ENCODE assay signal across 21 cellular contexts in genomic region chrX:53362439-53362838, GRCh38.
DNase-seq lines count a peak whose midpoint lies in the region; ATAC-seq, FAIRE-seq and TF ChIP-seq lines count a peak whose summit lies in the region.
"Had no signal": no experiment of that assay in that cellular context is flagged by ENCODE, and none has a peak within 500 bp of the region (broad histone marks: within the 10 kb centered on the region; RNA-seq: fewer than 3 reads in every experiment).

No MANE protein-coding gene starts in this region.

- TF ChIP-seq CTCF in NB4 (IDR thresholded peaks at IDR 0.05; ENCODE audit: low read depth, low read length) (no peak), D721Med (IDR thresholded peaks at IDR 0.05; ENCODE audit: insufficient read depth, missing control alignments) (no peak)

- peak overlapping the region; percentile 28 for H3K4me3 ChIP-seq in NB4 (ENCODE audit: low read depth, low read length)
- H3K4me3 ChIP-seq: left lung, spleen, vagina had no signal

- no peaks in the 10 kb centered on the region for H3K27me3 Mint-ChIP-seq in activated naive CD8-positive, alpha-beta T cell treated with anti-CD3 and anti-CD28 coated beads, Interleukin-2, amount 10 ng/mL, durations not matched to agents 7 days and 5 days
- no peaks in the 10 kb centered on the region for H3K27me3 Mint-ChIP-seq in activated naive CD8-positive, alpha-beta T cell treated with anti-CD3 and anti-CD28 coated beads, Interleukin-2, amount 50 U/mL, for 24 hours
- no peaks in the 10 kb centered on the region for H3K27me3 Mint-ChIP-seq in central memory CD8-positive, alpha-beta T cell
- no peaks in the 10 kb centered on the region for H3K27me3 Mint-ChIP-seq in activated T-helper 2 cell treated with anti-CD3 and anti-CD28 coated beads, Interferon-gamma antibody, Interleukin-2, Interleukin-4, amounts not matched to agents 10 μg/mL and 5 μg/mL and 100 μg/mL, durations not matched to agents 14 hours and 24 hours and 36 hours (ENCODE audit: low read depth)
- H3K27me3 Mint-ChIP-seq: CD4-positive, alpha-beta memory T cell had no signal

- no peak for TF ChIP-seq POLR2A in NB4 (IDR thresholded peaks at IDR 0.05; ENCODE audit: extremely low read depth, insufficient read length)

- ATAC-seq in activated naive CD8-positive, alpha-beta T cell treated with anti-CD3 and anti-CD28 coated beads, Interleukin-2, amount 10 ng/mL, durations not matched to agents 7 days and 5 days (ENCODE audit: low read depth) = peak; percentile 56
- ATAC-seq in activated naive CD8-positive, alpha-beta T cell treated with anti-CD3 and anti-CD28 coated beads, Interleukin-2, amount 50 U/mL, for 24 hours = no peak
- peak; percentile 40 for ATAC-seq in central memory CD8-positive, alpha-beta T cell (replicated peaks; ENCODE audit: extremely low read depth, poor library complexity, severe bottlenecking)
- ATAC-seq: left lung had no signal

- POLR2A ChIA-PET in activated naive CD8-positive, alpha-beta T cell treated with anti-CD3 and anti-CD28 coated beads, Interleukin-2, amount 10 ng/mL, durations not matched to agents 7 days and 5 days (lab: Charles Lee) = interaction anchor here (0.6 kb wide), 1 partner anchor 22 kb away, joined by 4 read pairs; no protein-coding TSS in a partner anchor

- no peak overlapping the region for H3K27ac Mint-ChIP-seq in activated naive CD8-positive, alpha-beta T cell treated with anti-CD3 and anti-CD28 coated beads, Interleukin-2, amount 10 ng/mL, durations not matched to agents 7 days and 5 days
- H3K27ac Mint-ChIP-seq in activated naive CD8-positive, alpha-beta T cell treated with anti-CD3 and anti-CD28 coated beads, Interleukin-2, amount 50 U/mL, for 24 hours = no peak overlapping the region
- H3K27ac Mint-ChIP-seq in central memory CD8-positive, alpha-beta T cell (ENCODE audit: low read depth) = no peak overlapping the region
- no peak overlapping the region for H3K27ac Mint-ChIP-seq in activated T-helper 2 cell treated with anti-CD3 and anti-CD28 coated beads, Interferon-gamma antibody, Interleukin-2, Interleukin-4, amounts not matched to agents 10 μg/mL and 5 μg/mL and 100 μg/mL, durations not matched to agents 14 hours and 24 hours and 36 hours

- FAIRE-seq in D721Med (lab: Jason Lieb, UNC) = no peak
- FAIRE-seq: HTR-8/SVneo had no signal

- DNase-seq in activated naive CD8-positive, alpha-beta T cell treated with anti-CD3 and anti-CD28 coated beads, Interleukin-2, amount 10 ng/mL, durations not matched to agents 7 days and 5 days = no peak
- DNase-seq in activated naive CD8-positive, alpha-beta T cell treated with anti-CD3 and anti-CD28 coated beads, Interleukin-2, amount 50 U/mL, for 24 hours = no peak
- DNase-seq in NB4 (ENCODE audit: low read depth) (peak; percentile 86), glomerular visceral epithelial cell (ENCODE audit: extremely low spot score) (no peak), D721Med (ENCODE audit: insufficient read length, low spot score) (no peak), OCI-M2 (lab: John Stamatoyannopoulos, UW; ENCODE audit: unreplicated experiment) (no peak)
- DNase-seq in central memory CD8-positive, alpha-beta T cell (ENCODE audit: low spot score in 2 of 2) = no peak
- DNase-seq in activated T-helper 2 cell treated with anti-CD3 and anti-CD28 coated beads, Interferon-gamma antibody, Interleukin-2, Interleukin-4, amounts not matched to agents 10 μg/mL and 5 μg/mL and 100 μg/mL, durations not matched to agents 14 hours and 24 hours and 36 hours (ENCODE audit: low spot score) = no peak
- DNase-seq: activated naive CD4-positive, alpha-beta T cell treated with Interleukin-2 at 50 U/mL for 16 hours; aorta; CD4-positive, alpha-beta memory T cell; DMS79 treated with DMSO at 0.1 percent for 48 hours; glutamatergic neuron; GOT3; left lung; NCI-H1694; spleen; T-helper 1 cell; WERI-Rb-1 had no signal

- H3K36me3 Mint-ChIP-seq in activated naive CD8-positive, alpha-beta T cell treated with anti-CD3 and anti-CD28 coated beads, Interleukin-2, amount 10 ng/mL, durations not matched to agents 7 days and 5 days = no peaks in the 10 kb centered on the region
- H3K36me3 Mint-ChIP-seq in activated naive CD8-positive, alpha-beta T cell treated with anti-CD3 and anti-CD28 coated beads, Interleukin-2, amount 50 U/mL, for 24 hours (ENCODE audit: low read depth) = no peaks in the 10 kb centered on the region
- no peaks in the 10 kb centered on the region for H3K36me3 Mint-ChIP-seq in central memory CD8-positive, alpha-beta T cell (ENCODE audit: insufficient read depth)
- no peaks in the 10 kb centered on the region for H3K36me3 Mint-ChIP-seq in activated T-helper 2 cell treated with anti-CD3 and anti-CD28 coated beads, Interferon-gamma antibody, Interleukin-2, Interleukin-4, amounts not matched to agents 10 μg/mL and 5 μg/mL and 100 μg/mL, durations not matched to agents 14 hours and 24 hours and 36 hours (ENCODE audit: low read depth)

- H3K9me3 Mint-ChIP-seq in activated naive CD8-positive, alpha-beta T cell treated with anti-CD3 and anti-CD28 coated beads, Interleukin-2, amount 10 ng/mL, durations not matched to agents 7 days and 5 days = no peaks in the 10 kb centered on the region
- no peaks in the 10 kb centered on the region for H3K9me3 Mint-ChIP-seq in activated naive CD8-positive, alpha-beta T cell treated with anti-CD3 and anti-CD28 coated beads, Interleukin-2, amount 50 U/mL, for 24 hours
- H3K9me3 Mint-ChIP-seq in central memory CD8-positive, alpha-beta T cell = no peaks in the 10 kb centered on the region
- H3K9me3 Mint-ChIP-seq in activated T-helper 2 cell treated with anti-CD3 and anti-CD28 coated beads, Interferon-gamma antibody, Interleukin-2, Interleukin-4, amounts not matched to agents 10 μg/mL and 5 μg/mL and 100 μg/mL, durations not matched to agents 14 hours and 24 hours and 36 hours = no peaks in the 10 kb centered on the region
- H3K9me3 Mint-ChIP-seq: CD4-positive, alpha-beta memory T cell had no signal

- H3K4me1 Mint-ChIP-seq in activated naive CD8-positive, alpha-beta T cell treated with anti-CD3 and anti-CD28 coated beads, Interleukin-2, amount 10 ng/mL, durations not matched to agents 7 days and 5 days = peaks cover 1% of the 10 kb centered on the region
- no peaks in the 10 kb centered on the region for H3K4me1 Mint-ChIP-seq in activated naive CD8-positive, alpha-beta T cell treated with anti-CD3 and anti-CD28 coated beads, Interleukin-2, amount 50 U/mL, for 24 hours
- no peaks in the 10 kb centered on the region for H3K4me1 Mint-ChIP-seq in central memory CD8-positive, alpha-beta T cell
- no peaks in the 10 kb centered on the region for H3K4me1 Mint-ChIP-seq in activated T-helper 2 cell treated with anti-CD3 and anti-CD28 coated beads, Interferon-gamma antibody, Interleukin-2, Interleukin-4, amounts not matched to agents 10 μg/mL and 5 μg/mL and 100 μg/mL, durations not matched to agents 14 hours and 24 hours and 36 hours (ENCODE audit: low read depth)

- H3K4me3 Mint-ChIP-seq in activated naive CD8-positive, alpha-beta T cell treated with anti-CD3 and anti-CD28 coated beads, Interleukin-2, amount 10 ng/mL, durations not matched to agents 7 days and 5 days = no peak overlapping the region
- H3K4me3 Mint-ChIP-seq in activated naive CD8-positive, alpha-beta T cell treated with anti-CD3 and anti-CD28 coated beads, Interleukin-2, amount 50 U/mL, for 24 hours = no peak overlapping the region
- no peak overlapping the region for H3K4me3 Mint-ChIP-seq in central memory CD8-positive, alpha-beta T cell
- no peak overlapping the region for H3K4me3 Mint-ChIP-seq in activated T-helper 2 cell treated with anti-CD3 and anti-CD28 coated beads, Interferon-gamma antibody, Interleukin-2, Interleukin-4, amounts not matched to agents 10 μg/mL and 5 μg/mL and 100 μg/mL, durations not matched to agents 14 hours and 24 hours and 36 hours (ENCODE audit: low read depth)
- H3K4me3 Mint-ChIP-seq: CD4-positive, alpha-beta memory T cell had no signal

- intact Hi-C loops in activated T-helper 2 cell treated with anti-CD3 and anti-CD28 coated beads, Interferon-gamma antibody, Interleukin-2, Interleukin-4, amounts not matched to agents 10 μg/mL and 5 μg/mL and 100 μg/mL, durations not matched to agents 14 hours and 24 hours and 36 hours (cut with micrococcal nuclease) = no loop called here
